ENCODE assay signal across 16 cellular contexts in genomic region chr1:5501206-5501980, GRCh38.
"Had no signal": no experiment of that assay in that cellular context is flagged by ENCODE, and none has a peak within 500 bp of the region (broad histone marks: within the 10 kb centered on the region; RNA-seq: fewer than 3 reads in every experiment).

No MANE protein-coding gene starts in this region.

- H3K27ac ChIP-seq: coronary artery, esophagus muscularis mucosa, left lung, right atrium auricular region had no signal

- H3K9me3 Mint-ChIP-seq: activated CD4-positive, alpha-beta memory T cell treated with anti-CD3 and anti-CD28 coated beads, Interleukin-2, amount 10 ng/mL, durations not matched to agents 7 days and 5 days; activated T-cell treated with anti-CD3 and anti-CD28 coated beads, Interleukin-2, amount 50 U/mL, for 24 hours; natural killer cell had no signal

- H3K4me1 Mint-ChIP-seq: activated CD4-positive, alpha-beta memory T cell treated with anti-CD3 and anti-CD28 coated beads, Interleukin-2, amount 10 ng/mL, durations not matched to agents 7 days and 5 days; natural killer cell; WTC11 had no signal

- DNase-seq: activated CD4-positive, alpha-beta memory T cell treated with anti-CD3 and anti-CD28 coated beads, Interleukin-2, amount 10 ng/mL, durations not matched to agents 7 days and 5 days; activated CD4-positive, alpha-beta T cell treated with anti-CD3 and anti-CD28 coated beads for 4 hours; activated naive CD4-positive, alpha-beta T cell treated with anti-CD3 and anti-CD28 coated beads, Interleukin-2, amount 50 U/mL, for 16 hours; activated T-cell treated with anti-CD3 and anti-CD28 coated beads, Interleukin-2, amount 50 U/mL, for 24 hours; effector CD4-positive, alpha-beta T cell; hippocampal formation; kidney; mesenchymal stem cell; natural killer cell; stimulated activated CD4-positive, alpha-beta T cell treated with anti-CD3 and anti-CD28 coated beads, Interleukin-4, amount 100 ng/mL, for 24 hours; stimulated activated naive CD8-positive, alpha-beta T cell treated with anti-CD3 and anti-CD28 coated beads, Interleukin-15, Interleukin-2, amounts not matched to agents 100 U/mL and 50 U/mL, for 24 hours had no signal

- H3K9me3 ChIP-seq: left lung had no signal

- H3K4me3 Mint-ChIP-seq: activated CD4-positive, alpha-beta memory T cell treated with anti-CD3 and anti-CD28 coated beads, Interleukin-2, amount 10 ng/mL, durations not matched to agents 7 days and 5 days; activated T-cell treated with anti-CD3 and anti-CD28 coated beads, Interleukin-2, amount 50 U/mL, for 24 hours; natural killer cell; WTC11 had no signal

- H3K4me1 ChIP-seq: left lung had no signal

- H3K36me3 ChIP-seq: esophagus muscularis mucosa, left lung, right atrium auricular region had no signal

- H3K27ac Mint-ChIP-seq: activated CD4-positive, alpha-beta memory T cell treated with anti-CD3 and anti-CD28 coated beads, Interleukin-2, amount 10 ng/mL, durations not matched to agents 7 days and 5 days; activated T-cell treated with anti-CD3 and anti-CD28 coated beads, Interleukin-2, amount 50 U/mL, for 24 hours; natural killer cell; WTC11 had no signal

- H3K27me3 Mint-ChIP-seq: activated CD4-positive, alpha-beta memory T cell treated with anti-CD3 and anti-CD28 coated beads, Interleukin-2, amount 10 ng/mL, durations not matched to agents 7 days and 5 days; activated T-cell treated with anti-CD3 and anti-CD28 coated beads, Interleukin-2, amount 50 U/mL, for 24 hours had no signal

- H3K36me3 Mint-ChIP-seq: natural killer cell had no signal

- H3K4me3 ChIP-seq: coronary artery, left lung, right atrium auricular region had no signal

- H3K27me3 ChIP-seq: right atrium auricular region had no signal
